Comparison of ENCODE assay signal across 13 cellular contexts in genomic region chr12:124481772-124482566, GRCh38.
DNase-seq lines count a peak whose midpoint lies in the region; ATAC-seq, FAIRE-seq and TF ChIP-seq lines count a peak whose summit lies in the region.
"Had no signal": no experiment of that assay in that cellular context is flagged by ENCODE, and none has a peak within 500 bp of the region (broad histone marks: within the 10 kb centered on the region; RNA-seq: fewer than 3 reads in every experiment).

No MANE protein-coding gene starts in this region.

- H3K27ac ChIP-seq in kidney (ENCODE audit: low read depth in 2 of 2, low read length in 2 of 2) = peak overlapping the region in 1 of 2 donors; percentile 51

- H3K9me3 Mint-ChIP-seq in Calu3 (ENCODE audit: low read depth, unreplicated experiment) (no peaks in the 10 kb centered on the region), osteocyte (ENCODE audit: unreplicated experiment) (no peaks in the 10 kb centered on the region)

- H3K4me3 ChIP-seq in kidney (ENCODE audit: low read length in 2 of 2) = no peak overlapping the region

- DNase-seq in Calu3 = no peak
- DNase-seq in kidney = peak; percentile 73
- DNase-seq in NCI-H2029 treated with DMSO at 0.1 percent for 48 hours (lab: John Stamatoyannopoulos, UW) = no peak
- DNase-seq in NCI-H526 treated with DMSO at 0.1 percent for 48 hours (lab: John Stamatoyannopoulos, UW) = no peak
- no peak for DNase-seq in osteocyte (ENCODE audit: extremely low spot score, unreplicated experiment)
- DNase-seq: activated CD4-positive, CD25-positive, alpha-beta regulatory T cell treated with anti-CD3 and anti-CD28 coated beads, Interleukin-2, amount 50 U/mL, for 72 hours; activated effector memory CD4-positive, alpha-beta T cell treated with anti-CD3 and anti-CD28 coated beads, Interleukin-2, amount 50 U/mL, for 16 hours; NCI-H526; small intestine had no signal

- H3K36me3 Mint-ChIP-seq in Calu3 (ENCODE audit: insufficient read depth, unreplicated experiment) (peaks cover 68% of the 10 kb centered on the region), osteocyte (ENCODE audit: unreplicated experiment) (peaks cover 14% of the 10 kb centered on the region)

- no peak for TF ChIP-seq CTCF in Calu3 (IDR thresholded peaks at IDR 0.05; ENCODE audit: unreplicated experiment)
- TF ChIP-seq CTCF in kidney (IDR thresholded peaks at IDR 0.05; ENCODE audit: borderline replicate concordance, extremely low read depth, insufficient read depth) = no peak
- no peak for TF ChIP-seq CTCF in osteocyte (IDR thresholded peaks at IDR 0.05)

- H3K27me3 Mint-ChIP-seq in Calu3 (ENCODE audit: unreplicated experiment) (no peaks in the 10 kb centered on the region), osteocyte (ENCODE audit: unreplicated experiment) (no peaks in the 10 kb centered on the region)

- FAIRE-seq in kidney (lab: Jason Lieb, UNC) = no peak
- FAIRE-seq: small intestine had no signal

- no peak overlapping the region for H3K9ac ChIP-seq in kidney (ENCODE audit: low read length in 2 of 2)

- H3K4me3 Mint-ChIP-seq in Calu3 (ENCODE audit: low read depth, unreplicated experiment) (peak overlapping the region; percentile 10), osteocyte (ENCODE audit: unreplicated experiment) (no peak overlapping the region)

- H3K36me3 ChIP-seq in kidney (ENCODE audit: control insufficient read depth in 1 of 2, insufficient read depth in 2 of 2, low read length in 2 of 2) = peaks cover 2 to 4% of the 10 kb centered on the region in 2 donors

- CTCF ChIA-PET in Calu3 (lab: Charles Lee) = no interaction called here

- no peak overlapping the region for H3K27ac Mint-ChIP-seq in Calu3 (ENCODE audit: unreplicated experiment)
- H3K27ac Mint-ChIP-seq in osteocyte (ENCODE audit: unreplicated experiment) = no peak overlapping the region

- ATAC-seq in GM19043 (IDR thresholded peaks at IDR 0.05; ENCODE audit: low read depth, unreplicated experiment) = peak; percentile 58
- ATAC-seq in HG03196 (IDR thresholded peaks at IDR 0.05; ENCODE audit: unreplicated experiment) = peak; percentile 44
- ATAC-seq in HG03521 (IDR thresholded peaks at IDR 0.05; ENCODE audit: unreplicated experiment) = no peak
- ATAC-seq: HCT116 had no signal

- intact Hi-C loops in Calu3 (cut with micrococcal nuclease; ENCODE audit: unreplicated experiment) (no loop called here), kidney (cut with DNase I) (no loop called here)

- BruUV-seq in Calu3 (replicated peaks; lab: Mats Ljungman, UMichigan) = no TSS peak

- H3K4me1 ChIP-seq in kidney (ENCODE audit: control insufficient read depth in 1 of 2, insufficient read depth in 1 of 2, low read depth in 1 of 2, low read length in 2 of 2) = peaks cover 16 to 20% of the 10 kb centered on the region in 2 donors

- H3K4me1 Mint-ChIP-seq in Calu3 (ENCODE audit: low read depth, unreplicated experiment) (peaks cover 35% of the 10 kb centered on the region), osteocyte (ENCODE audit: unreplicated experiment) (peaks cover 45% of the 10 kb centered on the region)

- no peaks in the 10 kb centered on the region for H3K9me3 ChIP-seq in kidney (ENCODE audit: control insufficient read depth in 1 of 2, low read length in 2 of 2)
